In genomic region chr9:135103931-135104639, GRCh38 we compare ENCODE assay signal across 16 cellular contexts. TPM values are rescaled to one million over a fixed set of nuclear protein-coding genes. Genes with fewer than 3 reads are reported as not detected.
"Had no signal": no experiment of that assay in that cellular context is flagged by ENCODE, and none has a peak within 500 bp of the region (broad histone marks: within the 10 kb centered on the region; RNA-seq: fewer than 3 reads in every experiment).

No MANE protein-coding gene starts in this region.

- H3K4me1 Mint-ChIP-seq: naive B cell had no signal

- H3K4me3 ChIP-seq: transverse colon had no signal

- DNase-seq: activated CD4-positive, alpha-beta T cell treated with anti-CD3 and anti-CD28 coated beads, Interleukin-2, amount 50 U/mL, for 1 hour; activated CD8-positive, alpha-beta memory T cell treated with anti-CD3 and anti-CD28 coated beads for 24 hours; activated naive CD8-positive, alpha-beta T cell treated with anti-CD3 and anti-CD28 coated beads for 36 hours; dermis blood vessel endothelial cell; erythroblast; mammary epithelial cell; naive B cell; retina; stimulated activated CD4-positive, alpha-beta T cell treated with anti-CD3 and anti-CD28 coated beads, Interleukin-4, amount 100 ng/mL, for 24 hours; stimulated activated naive CD4-positive, alpha-beta T cell treated with Interleukin-2 at 50 U/mL for 16 hours; transverse colon had no signal

- H3K27ac ChIP-seq: neutrophil, transverse colon had no signal

- H3K4me1 ChIP-seq: transverse colon had no signal

- H3K4me3 Mint-ChIP-seq: activated naive CD8-positive, alpha-beta T cell treated with anti-CD3 and anti-CD28 coated beads for 36 hours; activated T-helper 1 cell treated with anti-CD3 and anti-CD28 coated beads, Interleukin-12 subunit alpha, Interleukin-12 subunit beta, Interleukin-2, Interleukin-4 antibody, amounts not matched to agents 30 ng/mL and 10 ng/mL and 1 ng/mL, durations not matched to agents 14 hours and 24 hours and 36 hours; naive B cell; T-helper 2 cell treated with Interferon-gamma antibody and Interleukin-4, amounts not matched to agents 5 μg/mL and 100 μg/mL, for 36 hours had no signal

- H3K9me3 Mint-ChIP-seq: activated naive CD8-positive, alpha-beta T cell treated with anti-CD3 and anti-CD28 coated beads for 36 hours; activated T-helper 1 cell treated with anti-CD3 and anti-CD28 coated beads, Interleukin-12 subunit alpha, Interleukin-12 subunit beta, Interleukin-2, Interleukin-4 antibody, amounts not matched to agents 30 ng/mL and 10 ng/mL and 1 ng/mL, durations not matched to agents 14 hours and 24 hours and 36 hours; T-helper 2 cell treated with Interferon-gamma antibody and Interleukin-4, amounts not matched to agents 5 μg/mL and 100 μg/mL, for 36 hours had no signal

- H3K9me3 ChIP-seq: neutrophil, transverse colon had no signal

- H3K27ac Mint-ChIP-seq: activated naive CD8-positive, alpha-beta T cell treated with anti-CD3 and anti-CD28 coated beads for 36 hours; activated T-helper 1 cell treated with anti-CD3 and anti-CD28 coated beads, Interleukin-12 subunit alpha, Interleukin-12 subunit beta, Interleukin-2, Interleukin-4 antibody, amounts not matched to agents 30 ng/mL and 10 ng/mL and 1 ng/mL, durations not matched to agents 14 hours and 24 hours and 36 hours; T-helper 2 cell treated with Interferon-gamma antibody and Interleukin-4, amounts not matched to agents 5 μg/mL and 100 μg/mL, for 36 hours had no signal

- ATAC-seq: activated CD4-positive, CD25-positive, alpha-beta regulatory T cell treated with anti-CD3 and anti-CD28 coated beads, Interleukin-2, amount 50 U/mL, for 24 hours had no signal

- H3K36me3 Mint-ChIP-seq: activated naive CD8-positive, alpha-beta T cell treated with anti-CD3 and anti-CD28 coated beads for 36 hours; naive B cell had no signal

- FAIRE-seq: islet of Langerhans had no signal

- H3K36me3 ChIP-seq: neutrophil, transverse colon had no signal

RNA-seq across cellular contexts. Expression of gene OLFM1, which starts 16.6 kb away (rescaled TPM):
- total RNA-seq: activated naive CD8-positive, alpha-beta T cell treated with anti-CD3 and anti-CD28 coated beads for 36 hours had no signal
